ENCODE assay signal across 16 cellular contexts in genomic region chr1:183460596-183460995, GRCh38. TPM values are rescaled to one million over a fixed set of nuclear protein-coding genes. Genes with fewer than 3 reads are reported as not detected.
"Had no signal": no experiment of that assay in that cellular context is flagged by ENCODE, and none has a peak within 500 bp of the region (broad histone marks: within the 10 kb centered on the region; RNA-seq: fewer than 3 reads in every experiment).

No MANE protein-coding gene starts in this region.

- H3K27ac Mint-ChIP-seq: effector memory CD8-positive, alpha-beta T cell; natural killer cell had no signal

- H3K4me3 Mint-ChIP-seq: effector memory CD8-positive, alpha-beta T cell; natural killer cell; neural crest cell had no signal

- H3K9me3 ChIP-seq: heart left ventricle, ovary, right atrium auricular region had no signal

- H3K9me3 Mint-ChIP-seq: effector memory CD8-positive, alpha-beta T cell; natural killer cell; neural crest cell had no signal

- H3K27ac ChIP-seq: ovary, right atrium auricular region had no signal

- H3K4me3 ChIP-seq: heart left ventricle, ovary, right atrium auricular region had no signal

- DNase-seq: effector memory CD8-positive, alpha-beta T cell; erythroblast; foreskin melanocyte; heart left ventricle; hippocampal formation; left colon; mammary epithelial cell; natural killer cell; nucleus accumbens; ovary; small intestine; stimulated activated CD4-positive, alpha-beta T cell treated with anti-CD3 and anti-CD28 coated beads, Interleukin-12 subunit alpha, Interleukin-12 subunit beta, amount 100 ng/mL, for 4 hours; stimulated activated naive CD4-positive, alpha-beta T cell treated with Interleukin-2 at 50 U/mL for 16 hours had no signal

- H3K36me3 ChIP-seq: heart left ventricle, ovary, right atrium auricular region had no signal

- H3K4me1 ChIP-seq: right atrium auricular region had no signal

- ATAC-seq: effector memory CD8-positive, alpha-beta T cell; heart left ventricle; natural killer cell had no signal

- H3K4me1 Mint-ChIP-seq: natural killer cell, neural crest cell had no signal

- H3K36me3 Mint-ChIP-seq: natural killer cell, type B pancreatic cell had no signal

- H3K27me3 ChIP-seq: heart left ventricle, ovary, right atrium auricular region had no signal

RNA-seq across cellular contexts. Expression of gene NMNAT2, which starts 42.4 kb away (rescaled TPM):
- total RNA-seq: natural killer cell had no signal
